1 cellular context compared by ENCODE assay signal in genomic region chr3:138688871-138689299, GRCh38.
A peak's percentile ranks its signal among the peaks of the same experiment; 100 is the strongest.
TF ChIP-seq lines count a peak whose summit lies in the region.

No MANE protein-coding gene starts in this region.

TF ChIP-seq in HepG2, 621 proteins besides CTCF, POLR2A, EP300 and RAD21 (continued from another document):
- no peak for TF ChIP-seq ZNF574 (CRISPR knock-in tag; IDR thresholded peaks at IDR 0.05)
- TF ChIP-seq STAG1 (CRISPR knock-in tag; IDR thresholded peaks at IDR 0.05), result peak; percentile 66
- no peak for TF ChIP-seq SRSF4 (IDR thresholded peaks at IDR 0.05; ENCODE audit: low read depth, low read length, poor library complexity, severe bottlenecking)
- no peak for TF ChIP-seq THYN1 (CRISPR knock-in tag; IDR thresholded peaks at IDR 0.05; ENCODE audit: borderline replicate concordance, low read depth)
- TF ChIP-seq ZNF879 (CRISPR knock-in tag; IDR thresholded peaks at IDR 0.05), result no peak
